ENCODE assay signal across 11 cellular contexts in genomic region chr5:148320011-148320961, GRCh38. TPM values are rescaled to one million over a fixed set of nuclear protein-coding genes. Genes with fewer than 3 reads are reported as not detected.
DNase-seq lines count a peak whose midpoint lies in the region; TF ChIP-seq lines count a peak whose summit lies in the region.
"Not testable (repeated sequence)": the region's sequence is repeated elsewhere in the genome, so short reads cannot be mapped to it uniquely, and the experiment has no call there.
"Had no signal": no experiment of that assay in that cellular context is flagged by ENCODE, and none has a peak within 500 bp of the region (broad histone marks: within the 10 kb centered on the region; RNA-seq: fewer than 3 reads in every experiment).

No MANE protein-coding gene starts in this region.

- H3K79me1 ChIP-seq in mesenchymal stem cell (replicated peaks; ENCODE audit: low read length, poor library complexity, severe bottlenecking), result not testable (repeated sequence)

- H3K27ac ChIP-seq in esophagus squamous epithelium (peak overlapping the region in 2 of 4 donors; percentile 44 to 67), skin epidermis (peak overlapping the region in 2 of 21 experiments; percentile 37 to 68)
- not testable (repeated sequence) for H3K27ac ChIP-seq in mesenchymal stem cell (ENCODE audit: low read length, poor library complexity, severe bottlenecking); vagina

- in situ Hi-C loops in G401 (cut with HindIII; ENCODE audit: low sequenced_read_pairs); astrocyte of the cerebellum (cut with HindIII; ENCODE audit: low sequenced_read_pairs): not testable (repeated sequence)

- not testable (repeated sequence) for H3K9me3 Mint-ChIP-seq in activated CD4-positive, alpha-beta memory T cell treated with anti-CD3 and anti-CD28 coated beads, Interleukin-2, amount 10 ng/mL, durations not matched to agents 7 days and 5 days

- H3K14ac ChIP-seq in mesenchymal stem cell (ENCODE audit: low read length in 2 of 2), result not testable (repeated sequence)

- H3K18ac ChIP-seq in mesenchymal stem cell (ENCODE audit: low read depth in 1 of 2, low read length in 2 of 2), result peak overlapping the region in 1 of 2 experiments; percentile 40

- H3K4ac ChIP-seq in mesenchymal stem cell (ENCODE audit: low read depth in 1 of 2, low read length in 2 of 2), result peak overlapping the region in 1 of 2 experiments; percentile 4

- not testable (repeated sequence) for TF ChIP-seq POLR2A in esophagus squamous epithelium (IDR thresholded peaks at IDR 0.05); vagina (IDR thresholded peaks at IDR 0.05)

- not testable (repeated sequence) for H3K4me1 ChIP-seq in esophagus squamous epithelium; mesenchymal stem cell (ENCODE audit: control insufficient read depth, insufficient read depth, low read depth, low read length); vagina

- H4K8ac ChIP-seq in mesenchymal stem cell (ENCODE audit: low read length), result peak overlapping the region; percentile 37

- TF ChIP-seq CTCF in astrocyte of the cerebellum (IDR thresholded peaks at IDR 0.05; ENCODE audit: low read depth, low read length, missing control alignments); esophagus squamous epithelium (IDR thresholded peaks at IDR 0.05); vagina (IDR thresholded peaks at IDR 0.05): not testable (repeated sequence)

- H3K23ac ChIP-seq in mesenchymal stem cell (ENCODE audit: low read length in 2 of 2), result not testable (repeated sequence)

- not testable (repeated sequence) for H2BK15ac ChIP-seq in mesenchymal stem cell (ENCODE audit: low read depth, poor library complexity, severe bottlenecking)

- not testable (repeated sequence) for H4K91ac ChIP-seq in mesenchymal stem cell (ENCODE audit: low read length)

- H2BK120ac ChIP-seq in mesenchymal stem cell (ENCODE audit: low read depth, low read length), result not testable (repeated sequence)

- not testable (repeated sequence) for H2BK5ac ChIP-seq in mesenchymal stem cell (ENCODE audit: low read depth, low read length, poor library complexity, severe bottlenecking)

- not testable (repeated sequence) for H3K36me3 ChIP-seq in esophagus squamous epithelium; mesenchymal stem cell (ENCODE audit: control insufficient read depth in 1 of 2, insufficient read depth in 2 of 2, low read depth in 1 of 2, low read length in 2 of 2); vagina

- H3K4me3 ChIP-seq in astrocyte of the cerebellum (ENCODE audit: low read depth, low read length) (peak overlapping the region; percentile 34), esophagus squamous epithelium (peak overlapping the region in 3 of 4 donors; percentile 34 to 53 (median 42)), mesenchymal stem cell (ENCODE audit: insufficient read depth in 1 of 2, low read depth in 1 of 2, low read length in 2 of 2) (peak overlapping the region; percentile 36 to 59), skin epidermis (peak overlapping the region in 4 of 7 experiments; percentile 12 to 39 (median 26)), vagina (peak overlapping the region; percentile 3 to 41)

- not testable (repeated sequence) for H2AFZ ChIP-seq in mesenchymal stem cell (ENCODE audit: low read depth, low read length)

- not testable (repeated sequence) for H3K27ac Mint-ChIP-seq in activated CD4-positive, alpha-beta memory T cell treated with anti-CD3 and anti-CD28 coated beads, Interleukin-2, amount 10 ng/mL, durations not matched to agents 7 days and 5 days

- H3K4me3 Mint-ChIP-seq in activated CD4-positive, alpha-beta memory T cell treated with anti-CD3 and anti-CD28 coated beads, Interleukin-2, amount 10 ng/mL, durations not matched to agents 7 days and 5 days, result peak overlapping the region; percentile 57

- H3K9ac ChIP-seq in mesenchymal stem cell (ENCODE audit: low read length), result not testable (repeated sequence)

- not testable (repeated sequence) for H3K27me3 ChIP-seq in esophagus squamous epithelium; mesenchymal stem cell (ENCODE audit: control insufficient read depth in 1 of 2, insufficient read depth in 1 of 2, low read length in 2 of 2); vagina

- not testable (repeated sequence) for H2BK12ac ChIP-seq in mesenchymal stem cell (ENCODE audit: low read length in 2 of 2)

- POLR2A ChIA-PET in activated CD4-positive, alpha-beta memory T cell treated with anti-CD3 and anti-CD28 coated beads, Interleukin-2, amount 10 ng/mL, durations not matched to agents 7 days and 5 days (lab: Charles Lee), result not testable (repeated sequence)

- H2AK5ac ChIP-seq in mesenchymal stem cell (ENCODE audit: low read length, severe bottlenecking), result not testable (repeated sequence)

- H3K4me1 Mint-ChIP-seq in activated CD4-positive, alpha-beta memory T cell treated with anti-CD3 and anti-CD28 coated beads, Interleukin-2, amount 10 ng/mL, durations not matched to agents 7 days and 5 days, result not testable (repeated sequence)

- not testable (repeated sequence) for H3K9me3 ChIP-seq in esophagus squamous epithelium; mesenchymal stem cell (ENCODE audit: control insufficient read depth, low read length); vagina

- WGBS in esophagus squamous epithelium, 2 donors, result 40 to 44% methylated on average over 19 to 21 of the region's 42 CpGs
- WGBS in mesenchymal stem cell, result 10% methylated on average over 34 of the region's 42 CpGs

- CTCF ChIA-PET in activated CD4-positive, alpha-beta memory T cell treated with anti-CD3 and anti-CD28 coated beads, Interleukin-2, amount 10 ng/mL, durations not matched to agents 7 days and 5 days (lab: Charles Lee), result not testable (repeated sequence)

- H3K27me3 Mint-ChIP-seq in activated CD4-positive, alpha-beta memory T cell treated with anti-CD3 and anti-CD28 coated beads, Interleukin-2, amount 10 ng/mL, durations not matched to agents 7 days and 5 days, result not testable (repeated sequence)

- peak; percentile 38 for DNase-seq in G401 (ENCODE audit: low spot score)
- DNase-seq in NCI-H69 (lab: John Stamatoyannopoulos, UW), result peak; percentile 44
- not testable (repeated sequence) for DNase-seq in activated CD4-positive, alpha-beta memory T cell treated with anti-CD3 and anti-CD28 coated beads, Interleukin-2, amount 10 ng/mL, durations not matched to agents 7 days and 5 days; astrocyte of the cerebellum (ENCODE audit: low read depth); esophagus squamous epithelium (lab: John Stamatoyannopoulos, UW); vagina (ENCODE audit: extremely low spot score in 2 of 2)
- peak; percentile 12 for DNase-seq in mesenchymal stem cell

- intact Hi-C loops in esophagus squamous epithelium (cut with DNase I); vagina (cut with DNase I): not testable (repeated sequence)

- not testable (repeated sequence) for H3K36me3 Mint-ChIP-seq in activated CD4-positive, alpha-beta memory T cell treated with anti-CD3 and anti-CD28 coated beads, Interleukin-2, amount 10 ng/mL, durations not matched to agents 7 days and 5 days (ENCODE audit: low read depth)

- H3K4me2 ChIP-seq in mesenchymal stem cell (ENCODE audit: low read length, poor library complexity, severe bottlenecking), result peak overlapping the region; percentile 47

RNA-seq across cellular contexts. Expression of gene SPINK7, which starts 8.1 kb away (rescaled TPM):
- total RNA-seq in G401 (2014; rRNA removed; shearing (Covaris generic)), result not detected in 2 replicates
- not detected for total RNA-seq in activated CD4-positive, alpha-beta memory T cell treated with anti-CD3 and anti-CD28 coated beads, Interleukin-2, amount 10 ng/mL, durations not matched to agents 7 days and 5 days
- total RNA-seq in esophagus squamous epithelium (100 to 1,000 TPM; 137 to 321 (median 253) TPM), vagina (65.3 TPM)
- polyA plus RNA-seq in mesenchymal stem cell (2013, experiment 1 of 2), result not detected
- not detected for polyA plus RNA-seq in mesenchymal stem cell (2013, experiment 2 of 2)
- total RNA-seq: M059J, occipital lobe had no signal

RNA-seq across cellular contexts. Expression of gene SPINK9, which starts 15.1 kb away (rescaled TPM):
- not detected in 2 replicates for total RNA-seq in G401 (2014; rRNA removed; shearing (Covaris generic))
- total RNA-seq in activated CD4-positive, alpha-beta memory T cell treated with anti-CD3 and anti-CD28 coated beads, Interleukin-2, amount 10 ng/mL, durations not matched to agents 7 days and 5 days, result not detected
- not detected for total RNA-seq in esophagus squamous epithelium
- not detected for polyA plus RNA-seq in mesenchymal stem cell (2013, experiment 1 of 2)
- polyA plus RNA-seq in mesenchymal stem cell (2013, experiment 2 of 2), result not detected
- total RNA-seq in vagina, result not detected
- total RNA-seq: M059J, occipital lobe had no signal
- polyA plus RNA-seq: adipose tissue had no signal

RNA-seq across cellular contexts. Expression of gene SPINK13, which starts 51.7 kb away (rescaled TPM):
- total RNA-seq in G401 (2014; rRNA removed; shearing (Covaris generic)), result not detected in 2 replicates
- total RNA-seq in activated CD4-positive, alpha-beta memory T cell treated with anti-CD3 and anti-CD28 coated beads, Interleukin-2, amount 10 ng/mL, durations not matched to agents 7 days and 5 days, result not detected
- total RNA-seq in esophagus squamous epithelium (not detected), vagina (not detected)
- polyA plus RNA-seq in mesenchymal stem cell (2013, experiment 1 of 2), result not detected
- polyA plus RNA-seq in mesenchymal stem cell (2013, experiment 2 of 2), result not detected
- total RNA-seq: M059J, occipital lobe had no signal

Comparison
In these comparisons a context has a peak if more than half of its experiments do, and no peak if none do; other contexts are left out.
1. RNA of gene SPINK7, which starts 8.1 kb away (total RNA-seq): 137 to 321 TPM in esophagus squamous epithelium and 65.3 TPM in vagina (single experiment); not detected in G401 and not detected in activated CD4-positive, alpha-beta memory T cell treated with anti-CD3 and anti-CD28 coated beads, Interleukin-2, amount 10 ng/mL, durations not matched to agents 7 days and 5 days; every median in the first group is over 10 times any median in the second.
2. Peak in every context shown above with its lines, with median percentiles within 50 percentile points of each other: H3K4me3 ChIP-seq.